Comparison of ENCODE assay signal across 8 cellular contexts in the genomic region with DNA sequence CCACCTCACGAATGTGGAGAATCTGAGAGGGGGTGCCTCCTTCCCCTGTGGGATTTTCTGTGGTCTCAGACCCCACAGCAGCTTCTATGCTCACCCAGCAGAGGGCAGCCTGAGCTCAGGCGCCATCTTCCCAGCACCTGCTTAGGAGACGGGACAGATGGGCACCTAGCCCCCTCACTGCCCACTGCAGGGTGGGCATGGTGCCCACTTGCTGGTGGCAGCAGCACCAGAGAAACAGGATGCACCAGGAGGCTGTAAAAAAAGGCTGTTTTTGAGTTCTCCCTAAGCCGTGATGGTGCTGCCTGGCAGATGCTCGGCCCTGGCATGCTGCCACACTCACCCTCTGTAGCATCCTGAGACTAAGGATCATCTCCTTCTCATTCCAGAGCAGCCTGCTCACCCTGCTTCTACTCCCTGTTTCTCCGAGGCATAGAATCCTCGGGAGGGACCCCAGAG. TPM values are rescaled to one million over a fixed set of nuclear protein-coding genes. Genes with fewer than 3 reads are reported as not detected.
DNase-seq lines count a peak whose midpoint lies in the region; TF ChIP-seq lines count a peak whose summit lies in the region.

No MANE protein-coding gene starts in this region.

- TF ChIP-seq EP300 in SK-N-SH (IDR thresholded peaks at IDR 0.05; ENCODE audit: borderline replicate concordance in 1 of 2, low read depth in 1 of 2, low read length in 1 of 2), result peak in 1 of 2 experiments; percentile 37; a peak in 1 of 4 replicates

- H3K9me3 ChIP-seq in SK-N-SH, result no peaks in the 10 kb centered on the region
- no peaks in the 10 kb centered on the region for H3K9me3 ChIP-seq in vagina

- H3K9me3 Mint-ChIP-seq in activated naive CD8-positive, alpha-beta T cell treated with anti-CD3 and anti-CD28 coated beads for 36 hours, result no peaks in the 10 kb centered on the region

- peaks cover 21 to 49% of the 10 kb centered on the region in 2 experiments; a peak in 3 of 4 replicates for H3K4me1 ChIP-seq in SK-N-SH (ENCODE audit: control insufficient read depth in 1 of 2, insufficient read depth in 2 of 2, low read depth in 1 of 2, low read length in 1 of 2)
- H3K4me1 ChIP-seq in vagina, result peaks cover 20% of the 10 kb centered on the region

- H3K27ac ChIP-seq in SK-N-SH (ENCODE audit: low read depth in 2 of 2, low read length in 1 of 2) (peak overlapping the region; percentile 62 to 94), vagina (peak overlapping the region; percentile 46)

- H3K4me3 Mint-ChIP-seq in activated naive CD8-positive, alpha-beta T cell treated with anti-CD3 and anti-CD28 coated beads for 36 hours, result peak overlapping the region; percentile 7

- H3K36me3 Mint-ChIP-seq in activated naive CD8-positive, alpha-beta T cell treated with anti-CD3 and anti-CD28 coated beads for 36 hours, result no peaks in the 10 kb centered on the region

- peak overlapping the region; percentile 80 for H3K4me2 ChIP-seq in SK-N-SH

- TF ChIP-seq CTCF in GM12865 (IDR thresholded peaks at IDR 0.05; ENCODE audit: insufficient read depth, low read depth, low read length, missing control alignments), result peak; percentile 92
- peak; percentile 95 for TF ChIP-seq CTCF in SK-N-SH (IDR thresholded peaks at IDR 0.05)
- peak; percentile 25 to 93 (median 72) for TF ChIP-seq CTCF in vagina (IDR thresholded peaks at IDR 0.05)

- H3K9me2 ChIP-seq in SK-N-SH, result no peaks in the 10 kb centered on the region

- no peak overlapping the region for H3K27ac Mint-ChIP-seq in activated naive CD8-positive, alpha-beta T cell treated with anti-CD3 and anti-CD28 coated beads for 36 hours

- peak overlapping the region; percentile 66 for H3K9ac ChIP-seq in SK-N-SH

- peak overlapping the region; percentile 66 for H2AFZ ChIP-seq in SK-N-SH (ENCODE audit: low read depth)

- no peaks in the 10 kb centered on the region for H3K36me3 ChIP-seq in SK-N-SH (replicated peaks in 1 of 2; ENCODE audit: control insufficient read depth in 1 of 2, insufficient read depth in 2 of 2, low read length in 1 of 2)
- no peaks in the 10 kb centered on the region for H3K36me3 ChIP-seq in vagina

- DNase-seq in GM12865 (ENCODE audit: low read depth) (peak; percentile 65), KG1 (lab: John Stamatoyannopoulos, UW) (peak; percentile 77), SK-N-SH (peak; percentile 79), head of caudate nucleus (peak; percentile 56 to 88 (median 75)), posterior vena cava (ENCODE audit: low spot score) (peak; percentile 90), vagina (ENCODE audit: extremely low spot score in 2 of 2) (no peak), NCI-H526 treated with DMSO at 0.1 percent for 48 hours (lab: John Stamatoyannopoulos, UW) (no peak)
- peak; percentile 63 for DNase-seq in activated naive CD8-positive, alpha-beta T cell treated with anti-CD3 and anti-CD28 coated beads for 36 hours

- CTCF ChIA-PET in SK-N-SH (lab: Yijun Ruan, JAX), result interaction anchor here (0.6 to 15.2 kb wide), 26 partner anchors 11 to 572 kb away, joined by 3 to 179 read pairs (median 4); partner anchors contain the start of gene SLC20A1

- intact Hi-C loops in head of caudate nucleus (cut with DNase I) (loop anchor here (10.0 kb wide), 1 partner anchor 98 kb away; the partner anchor contains the start of gene NT5DC4), posterior vena cava (cut with DNase I) (loop anchor here in 1 of 2 donors (10.0 kb wide), 1 partner anchor 98 kb away; the partner anchor contains the start of gene NT5DC4), vagina (cut with DNase I) (loop anchor here (10.0 kb wide), 1 partner anchor 98 kb away; the partner anchor contains the start of gene NT5DC4)

- H3K27me3 Mint-ChIP-seq in activated naive CD8-positive, alpha-beta T cell treated with anti-CD3 and anti-CD28 coated beads for 36 hours, result no peaks in the 10 kb centered on the region

- WGBS in SK-N-SH (ENCODE audit: low lambda C conversion rate), result 0% methylated on average over 6 of the region's 7 CpGs

- no peak for TF ChIP-seq POLR2A in vagina (IDR thresholded peaks at IDR 0.05)

- H3F3A ChIP-seq in SK-N-SH (replicated peaks; ENCODE audit: insufficient read depth), result peaks cover 48% of the 10 kb centered on the region

- TF ChIP-seq RAD21 in SK-N-SH (IDR thresholded peaks at IDR 0.05; ENCODE audit: low read length), result peak; percentile 82

- H3K27me3 ChIP-seq in SK-N-SH (ENCODE audit: insufficient read depth) (no peaks in the 10 kb centered on the region), vagina (no peaks in the 10 kb centered on the region)

- POLR2A ChIA-PET in SK-N-SH (lab: Yijun Ruan, JAX), result interaction anchor here (1.0 to 1.5 kb wide), 2 partner anchors 19 to 101 kb away, joined by 3 to 8 read pairs; partner anchors contain the start of gene SLC20A1

- H3K4me3 ChIP-seq in GM12865 (ENCODE audit: low read depth, low read length), result no peak overlapping the region
- peak overlapping the region; percentile 37 to 57 for H3K4me3 ChIP-seq in SK-N-SH (ENCODE audit: low read depth in 2 of 2, low read length in 1 of 2)
- H3K4me3 ChIP-seq in vagina, result peak overlapping the region in 1 of 2 donors; percentile 27

- H3K79me2 ChIP-seq in SK-N-SH (ENCODE audit: insufficient read depth), result no peaks in the 10 kb centered on the region

- H4K20me1 ChIP-seq in SK-N-SH (ENCODE audit: insufficient read depth), result no peaks in the 10 kb centered on the region

- peaks cover 43% of the 10 kb centered on the region for H3K4me1 Mint-ChIP-seq in activated naive CD8-positive, alpha-beta T cell treated with anti-CD3 and anti-CD28 coated beads for 36 hours

TF ChIP-seq in SK-N-SH, 30 proteins besides CTCF, POLR2A, EP300 and RAD21 (continues in another document):
- TF ChIP-seq YY1 (IDR thresholded peaks at IDR 0.05; ENCODE audit: low read depth) (peak; percentile 85), REST (IDR thresholded peaks at IDR 0.05; ENCODE audit: low read depth, low read length) (0 out of 2 replicates have a peak, but pooled peaks have one; percentile 9), EZH2phosphoT487 (IDR thresholded peaks at IDR 0.05; ENCODE audit: borderline replicate concordance, low read depth) (no peak), SMC3 (IDR thresholded peaks at IDR 0.05; ENCODE audit: low read depth, low read length) (peak; percentile 87), RXRA (IDR thresholded peaks at IDR 0.05; ENCODE audit: borderline replicate concordance, low read depth) (no peak), NRF1 (IDR thresholded peaks at IDR 0.05; ENCODE audit: low read depth, low read length) (no peak), RCOR1 (IDR thresholded peaks at IDR 0.05; ENCODE audit: low read length) (0 out of 2 replicates have a peak, but pooled peaks have one; percentile 42)
- TF ChIP-seq, protein P1, sequence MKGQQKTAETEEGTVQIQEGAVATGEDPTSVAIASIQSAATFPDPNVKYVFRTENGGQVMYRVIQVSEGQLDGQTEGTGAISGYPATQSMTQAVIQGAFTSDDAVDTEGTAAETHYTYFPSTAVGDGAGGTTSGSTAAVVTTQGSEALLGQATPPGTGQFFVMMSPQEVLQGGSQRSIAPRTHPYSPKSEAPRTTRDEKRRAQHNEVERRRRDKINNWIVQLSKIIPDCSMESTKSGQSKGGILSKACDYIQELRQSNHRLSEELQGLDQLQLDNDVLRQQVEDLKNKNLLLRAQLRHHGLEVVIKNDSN (IDR thresholded peaks at IDR 0.05; ENCODE audit: borderline replicate concordance, low read depth), result no peak
- TF ChIP-seq, protein P2, sequence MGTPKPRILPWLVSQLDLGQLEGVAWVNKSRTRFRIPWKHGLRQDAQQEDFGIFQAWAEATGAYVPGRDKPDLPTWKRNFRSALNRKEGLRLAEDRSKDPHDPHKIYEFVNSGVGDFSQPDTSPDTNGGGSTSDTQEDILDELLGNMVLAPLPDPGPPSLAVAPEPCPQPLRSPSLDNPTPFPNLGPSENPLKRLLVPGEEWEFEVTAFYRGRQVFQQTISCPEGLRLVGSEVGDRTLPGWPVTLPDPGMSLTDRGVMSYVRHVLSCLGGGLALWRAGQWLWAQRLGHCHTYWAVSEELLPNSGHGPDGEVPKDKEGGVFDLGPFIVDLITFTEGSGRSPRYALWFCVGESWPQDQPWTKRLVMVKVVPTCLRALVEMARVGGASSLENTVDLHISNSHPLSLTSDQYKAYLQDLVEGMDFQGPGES (IDR thresholded peaks at IDR 0.05; ENCODE audit: low read depth, low read length), result no peak

RNA-seq across cellular contexts. Expression of gene SLC20A1, which starts 19.1 kb away (rescaled TPM):
- polyA plus RNA-seq in SK-N-SH (2012; rRNA removed), result 56.3 and 62.0 TPM in 2 replicates
- 52.8 and 58.8 TPM in 2 replicates for polyA plus RNA-seq in SK-N-SH (2012; cell fraction: cytosol; rRNA removed)
- polyA plus RNA-seq in SK-N-SH (2012; cell fraction: nucleus; rRNA removed), result 64.5 and 103 TPM in 2 replicates
- total RNA-seq in activated naive CD8-positive, alpha-beta T cell treated with anti-CD3 and anti-CD28 coated beads for 36 hours, result 10 to 100 TPM; 81.8 to 84.6 TPM
- total RNA-seq in posterior vena cava (10 to 100 TPM; 41.0 to 43.6 TPM), vagina (36.6 TPM)

RNA-seq across cellular contexts. Expression of gene CHCHD5, which starts 42.2 kb away (rescaled TPM):
- polyA plus RNA-seq in SK-N-SH (2012; rRNA removed), result 29.9 and 55.9 TPM in 2 replicates
- polyA plus RNA-seq in SK-N-SH (2012; cell fraction: cytosol; rRNA removed), result 26.1 and 41.4 TPM in 2 replicates
- 29.5 and 43.9 TPM in 2 replicates for polyA plus RNA-seq in SK-N-SH (2012; cell fraction: nucleus; rRNA removed)
- 10 to 100 TPM; 34.9 to 40.5 TPM for total RNA-seq in activated naive CD8-positive, alpha-beta T cell treated with anti-CD3 and anti-CD28 coated beads for 36 hours
- total RNA-seq in posterior vena cava (10 to 100 TPM; 12.7 to 23.8 TPM), vagina (30.7 TPM)

Comparison
In these comparisons a context has a peak if more than half of its experiments do, and no peak if none do; other contexts are left out.
1. DNase-seq: peak in GM12865 (single experiment), KG1 (single experiment), SK-N-SH (single experiment), activated naive CD8-positive, alpha-beta T cell treated with anti-CD3 and anti-CD28 coated beads for 36 hours (single experiment), head of caudate nucleus (42 of 42) and posterior vena cava (single experiment); none in vagina (0 of 2) and NCI-H526 treated with DMSO at 0.1 percent for 48 hours (single experiment).
2. Peak in every context shown above with its lines, with median percentiles within 50 percentile points of each other: CTCF ChIP-seq.